Comparison of ENCODE assay signal across 13 cellular contexts in the genomic region with DNA sequence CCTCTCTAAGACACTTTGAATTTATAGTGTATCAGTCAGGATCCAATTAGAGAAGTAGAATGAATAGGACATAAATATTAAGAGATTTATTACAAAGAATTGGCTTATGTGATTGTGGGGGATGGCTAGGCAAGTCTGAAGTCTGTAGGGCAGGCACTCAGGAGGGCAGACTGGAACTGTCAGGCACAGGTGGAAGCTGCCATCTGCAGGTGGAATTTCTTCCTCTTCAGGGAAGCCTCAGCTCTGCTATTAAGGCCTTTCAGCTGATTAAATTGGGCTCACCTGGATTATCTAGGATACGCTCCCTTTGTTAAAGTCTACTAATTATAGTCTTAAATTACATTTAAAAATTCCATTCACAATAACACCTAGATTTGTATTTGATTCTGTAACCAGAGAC.
DNase-seq lines count a peak whose midpoint lies in the region; ATAC-seq, FAIRE-seq and TF ChIP-seq lines count a peak whose summit lies in the region.
"Had no signal": no experiment of that assay in that cellular context is flagged by ENCODE, and none has a peak within 500 bp of the region (broad histone marks: within the 10 kb centered on the region; RNA-seq: fewer than 3 reads in every experiment).

No MANE protein-coding gene starts in this region.

- TF ChIP-seq RAD21 in K562 (CRISPR knock-in tag; conservative IDR thresholded peaks at IDR 0.05 in 1 of 2, IDR thresholded peaks at IDR 0.05 in 1 of 2) = peak in 1 of 2 experiments; percentile 50; a peak in 3 of 4 replicates

- POLR2A ChIA-PET in MCF 10A (lab: Yijun Ruan, JAX) = interaction anchor here (0.6 kb wide), 1 partner anchor 1062 kb away, joined by 5 read pairs; no protein-coding TSS in a partner anchor
- POLR2A ChIA-PET in K562 (lab: Yijun Ruan, JAX) = interaction anchor here (1.8 kb wide), 1 partner anchor 136 kb away, joined by 6 read pairs; the partner anchor contains the start of gene WARS2

- H3K4me3 ChIP-seq in breast epithelium = no peak overlapping the region
- H3K4me3 ChIP-seq in K562 = no peak overlapping the region
- H3K4me3 ChIP-seq: colonic mucosa, pancreas had no signal

- ATAC-seq in K562 = peak; percentile 45; the same call in 1 of the 3 replicates
- ATAC-seq: pancreas, Right ventricle myocardium inferior had no signal

- H3K36me3 Mint-ChIP-seq in MCF 10A (ENCODE audit: insufficient read depth, unreplicated experiment) (no peaks in the 10 kb centered on the region), type B pancreatic cell (no peaks in the 10 kb centered on the region)

- 6% methylated on average over 1 of the region's 1 CpG for WGBS in K562 (ENCODE audit: insufficient coverage, low coverage, missing lambda C conversion rate)

- H4K20me1 ChIP-seq in K562 (replicated peaks; ENCODE audit: control insufficient read depth, insufficient read depth, low read length) = no peaks in the 10 kb centered on the region

- no peaks in the 10 kb centered on the region for H3K9me1 ChIP-seq in K562 (ENCODE audit: control insufficient read depth, insufficient read depth, low read length)

- no peaks in the 10 kb centered on the region for H3K27me3 Mint-ChIP-seq in MCF 10A (ENCODE audit: insufficient read depth, unreplicated experiment)
- peaks cover 10% of the 10 kb centered on the region for H3K27me3 Mint-ChIP-seq in type B pancreatic cell

- no peak overlapping the region for H3K4me2 ChIP-seq in K562 (ENCODE audit: insufficient read depth, low read length)

- TF ChIP-seq EP300 in K562 (IDR thresholded peaks at IDR 0.05; ENCODE audit: low read length) = no peak

- in situ Hi-C loops in K562 (cut with MboI) = no loop called here

- TF ChIP-seq POLR2A in breast epithelium (IDR thresholded peaks at IDR 0.05) (no peak), K562 (conservative IDR thresholded peaks at IDR 0.05) (no peak)

- H3K4me3 Mint-ChIP-seq in MCF 10A (ENCODE audit: unreplicated experiment) = no peak overlapping the region
- H3K4me3 Mint-ChIP-seq in type B pancreatic cell = no peak overlapping the region

- FAIRE-seq in K562 (lab: Jason Lieb, UNC) = no peak
- no peak for FAIRE-seq in RCC 7860 (lab: Jason Lieb, UNC)
- FAIRE-seq: pancreas had no signal

- H3K9me3 Mint-ChIP-seq in MCF 10A (ENCODE audit: unreplicated experiment) (no peaks in the 10 kb centered on the region), type B pancreatic cell (no peaks in the 10 kb centered on the region)

- H3K9ac ChIP-seq in K562 (ENCODE audit: insufficient read depth in 1 of 2, low read depth in 2 of 2, low read length in 2 of 2) = no peak overlapping the region

- H3K27me3 ChIP-seq in breast epithelium (no peaks in the 10 kb centered on the region), K562 (ENCODE audit: control insufficient read depth in 2 of 2, insufficient read depth in 2 of 2, low read length in 2 of 2) (no peaks in the 10 kb centered on the region)
- H3K27me3 ChIP-seq: colonic mucosa, pancreas had no signal

- no peak overlapping the region for H3K27ac ChIP-seq in breast epithelium
- H3K27ac ChIP-seq in K562 (ENCODE audit: extremely low read depth, low read depth, low read length) = no peak overlapping the region
- H3K27ac ChIP-seq: colonic mucosa, pancreas had no signal

- no peaks in the 10 kb centered on the region for H3K9me3 ChIP-seq in breast epithelium
- H3K9me3 ChIP-seq in K562 (replicated peaks; ENCODE audit: control insufficient read depth, insufficient read depth, low read depth, low read length) = no peaks in the 10 kb centered on the region
- H3K9me3 ChIP-seq: colonic mucosa, pancreas had no signal

- H3K4me1 Mint-ChIP-seq in MCF 10A (ENCODE audit: insufficient read depth, unreplicated experiment) = peaks cover 18% of the 10 kb centered on the region
- peaks cover 19% of the 10 kb centered on the region for H3K4me1 Mint-ChIP-seq in type B pancreatic cell (ENCODE audit: unreplicated experiment)

- CTCF ChIA-PET in MCF 10A (lab: Yijun Ruan, JAX) (interaction anchor here (0.6 to 5.1 kb wide), 36 partner anchors 9 to 1282 kb away, joined by 3 to 116 read pairs (median 4); partner anchors contain the start of gene HAO2), K562 (lab: Yijun Ruan, JAX; ENCODE audit: low intra/inter-chr PET ratio) (no interaction called here)

- intact Hi-C loops in MCF 10A (cut with micrococcal nuclease) (loop anchor here (5.0 to 10.0 kb wide), 3 partner anchors 262 to 1202 kb away; no protein-coding TSS in a partner anchor), breast epithelium (cut with DNase I; ENCODE audit: low total_unique reads) (no loop called here), K562 (cut with micrococcal nuclease) (loop anchor here (1.0 to 10.0 kb wide), 2 partner anchors 442 to 1125 kb away; no protein-coding TSS in a partner anchor), cardiac septum (cut with DNase I) (no loop called here)

- H3K4me1 ChIP-seq in breast epithelium (no peaks in the 10 kb centered on the region), K562 (replicated peaks in 1 of 2; ENCODE audit: control insufficient read depth in 2 of 2, insufficient read depth in 2 of 2, low read length in 2 of 2) (no peaks in the 10 kb centered on the region)
- H3K4me1 ChIP-seq: colonic mucosa, pancreas had no signal

- BruUV-seq in MCF 10A (replicated peaks; lab: Mats Ljungman, UMichigan) (no TSS peak), K562 (replicated peaks; lab: Mats Ljungman, UMichigan) (no TSS peak)

- H3K79me2 ChIP-seq in K562 (ENCODE audit: control insufficient read depth, insufficient read depth, low read length) = no peaks in the 10 kb centered on the region

- no peak overlapping the region for H2AFZ ChIP-seq in K562 (ENCODE audit: low read depth, low read length)

- no peak overlapping the region for H3K27ac Mint-ChIP-seq in MCF 10A (ENCODE audit: low read depth, unreplicated experiment)
- no peak overlapping the region for H3K27ac Mint-ChIP-seq in type B pancreatic cell

- H3K36me3 ChIP-seq in breast epithelium (no peaks in the 10 kb centered on the region), K562 (ENCODE audit: control insufficient read depth, insufficient read depth, low read length) (no peaks in the 10 kb centered on the region)
- H3K36me3 ChIP-seq: colonic mucosa, pancreas had no signal

- TF ChIP-seq CTCF in MCF 10A (IDR thresholded peaks at IDR 0.05; ENCODE audit: unreplicated experiment) (peak; percentile 25), breast epithelium (IDR thresholded peaks at IDR 0.05) (no peak), K562 (IDR thresholded peaks at IDR 0.05 in 2 of 3, conservative IDR thresholded peaks at IDR 0.05 in 1 of 3; ENCODE audit: insufficient read depth in 2 of 3, low read depth in 1 of 3, low read length in 3 of 3) (peak in 2 of 3 experiments; percentile 17 to 34; a peak in 2 of 6 replicates), type B pancreatic cell (conservative IDR thresholded peaks at IDR 0.05) (peak; percentile 9)

- DNase-seq in MCF 10A (ENCODE audit: unreplicated experiment) = peak; percentile 37
- no peak for DNase-seq in breast epithelium (ENCODE audit: low spot score in 2 of 2)
- DNase-seq in NCI-H345 (lab: John Stamatoyannopoulos, UW) = peak; percentile 39
- peak in 1 of 4 experiments; percentile 5 for DNase-seq in K562 (ENCODE audit: extremely low read depth in 1 of 4, low spot score in 3 of 4)
- DNase-seq in type B pancreatic cell (ENCODE audit: extremely low spot score, unreplicated experiment) = no peak
- no peak for DNase-seq in cardiac septum (ENCODE audit: low spot score)
- no peak for DNase-seq in RCC 7860 (ENCODE audit: low spot score)
- DNase-seq in activated CD8-positive, alpha-beta memory T cell treated with anti-CD3 and anti-CD28 coated beads for 24 hours = no peak
- DNase-seq: activated CD4-positive, alpha-beta T cell treated with anti-CD3 and anti-CD28 coated beads for 4 hours; colonic mucosa; H7; pancreas had no signal

TF ChIP-seq in K562, 482 proteins besides CTCF, POLR2A, EP300 and RAD21 (continues in another document):
- TF ChIP-seq TOE1 (IDR thresholded peaks at IDR 0.05; ENCODE audit: borderline replicate concordance) = no peak
- no peak for TF ChIP-seq TOE1 (CRISPR knock-in tag; IDR thresholded peaks at IDR 0.05; ENCODE audit: borderline replicate concordance, low read depth)
- TF ChIP-seq ZNF695 (CRISPR knock-in tag; IDR thresholded peaks at IDR 0.05) = no peak
- TF ChIP-seq FOXA1 (IDR thresholded peaks at IDR 0.05; ENCODE audit: borderline replicate concordance) = no peak
- no peak for TF ChIP-seq ZNF133 (CRISPR knock-in tag; IDR thresholded peaks at IDR 0.05)
- no peak for TF ChIP-seq RUNX1 (IDR thresholded peaks at IDR 0.05; ENCODE audit: low read depth)
- no peak for TF ChIP-seq ZNF146 (CRISPR knock-in tag; IDR thresholded peaks at IDR 0.05; ENCODE audit: unreplicated experiment)
- no peak for TF ChIP-seq HDAC2 (IDR thresholded peaks at IDR 0.05)
- no peak for TF ChIP-seq BCOR (IDR thresholded peaks at IDR 0.05)
- TF ChIP-seq SPI1 (IDR thresholded peaks at IDR 0.05; ENCODE audit: borderline replicate concordance, low read depth, low read length) = no peak
- no peak for TF ChIP-seq ZNF175 (CRISPR knock-in tag; IDR thresholded peaks at IDR 0.05; ENCODE audit: low read depth)
- no peak for TF ChIP-seq XRCC4 (IDR thresholded peaks at IDR 0.05; ENCODE audit: extremely low read depth, insufficient read depth, insufficient read length)
- TF ChIP-seq CREB5 (CRISPR knock-in tag; IDR thresholded peaks at IDR 0.05) = no peak
- TF ChIP-seq ZNF282 (CRISPR knock-in tag; IDR thresholded peaks at IDR 0.05) = no peak
- TF ChIP-seq HMGN3 (IDR thresholded peaks at IDR 0.05; ENCODE audit: borderline replicate concordance, extremely low read depth, insufficient read length, low read depth, low read length) = no peak
- TF ChIP-seq SNIP1 (IDR thresholded peaks at IDR 0.05; ENCODE audit: low read depth) = no peak

Comparison
In these comparisons a context has a peak if more than half of its experiments do, and no peak if none do; other contexts are left out.
1. DNase-seq: peak in MCF 10A (single experiment) and NCI-H345 (single experiment); none in breast epithelium (0 of 2), type B pancreatic cell (single experiment), cardiac septum (single experiment), RCC 7860 (single experiment) and activated CD8-positive, alpha-beta memory T cell treated with anti-CD3 and anti-CD28 coated beads for 24 hours (single experiment).
2. CTCF ChIP-seq: peak in MCF 10A (single experiment), K562 (2 of 3) and type B pancreatic cell (single experiment); none in breast epithelium (0 of 3).
3. intact Hi-C loops: an anchor here in MCF 10A (5.0 to 10.0 kb wide) and K562 (1.0 to 10.0 kb wide); none called in breast epithelium and cardiac septum.